ENCODE assay signal across 9 cellular contexts in genomic region chr16:30787613-30788378, GRCh38. TPM values are rescaled to one million over a fixed set of nuclear protein-coding genes. Genes with fewer than 3 reads are reported as not detected.
A peak's percentile ranks its signal among the peaks of the same experiment; 100 is the strongest.
DNase-seq lines count a peak whose midpoint lies in the region; TF ChIP-seq lines count a peak whose summit lies in the region.
"Had no signal": no experiment of that assay in that cellular context is flagged by ENCODE, and none has a peak within 500 bp of the region (broad histone marks: within the 10 kb centered on the region; RNA-seq: fewer than 3 reads in every experiment).

No MANE protein-coding gene starts in this region.

- H3K9me3 Mint-ChIP-seq in endodermal cell (no peaks in the 10 kb centered on the region), nephron progenitor cell (no peaks in the 10 kb centered on the region)
- H3K9me3 Mint-ChIP-seq: T-helper 1 cell treated with Interleukin-12 subunit alpha and Interleukin-12 subunit beta and Interleukin-4 antibody, amounts not matched to agents 30 μg/mL and 1 μg/mL, for 36 hours had no signal

- no peaks in the 10 kb centered on the region for H3K79me2 ChIP-seq in OCI-LY3 (ENCODE audit: low read length)

- peaks cover 12% of the 10 kb centered on the region for H3K4me1 Mint-ChIP-seq in endodermal cell
- H3K4me1 Mint-ChIP-seq in nephron progenitor cell = peaks cover 31% of the 10 kb centered on the region

- DNase-seq in BJ (ENCODE audit: low read depth) = no peak
- peak; percentile 36 for DNase-seq in endodermal cell
- DNase-seq in nephron progenitor cell = no peak
- DNase-seq in amniotic stem cell (lab: John Stamatoyannopoulos, UW) = no peak
- no peak for DNase-seq in HT-29 (ENCODE audit: low spot score)
- DNase-seq in NAMALWA (ENCODE audit: low spot score) = no peak
- no peak for DNase-seq in GOT3 (lab: John Stamatoyannopoulos, UW)

- CTCF ChIA-PET in BJ (lab: Yijun Ruan, JAX) = interaction anchor here (1.2 to 4.1 kb wide), 3 partner anchors 10 to 26 kb away, joined by 4 to 21 read pairs (median 4); no protein-coding TSS in a partner anchor

- H3K27me3 Mint-ChIP-seq in endodermal cell (ENCODE audit: insufficient read depth) = peaks cover 21% of the 10 kb centered on the region
- H3K27me3 Mint-ChIP-seq in nephron progenitor cell (ENCODE audit: low read depth, poor library complexity) = peaks cover 25% of the 10 kb centered on the region

- H3K36me3 ChIP-seq in BJ (ENCODE audit: control insufficient read depth, insufficient read depth, low read length) (peaks cover 12% of the 10 kb centered on the region), OCI-LY3 (replicated peaks; ENCODE audit: low read depth, low read length) (no peaks in the 10 kb centered on the region), endodermal cell (ENCODE audit: control insufficient read depth, insufficient read depth, low read length) (peaks cover 21% of the 10 kb centered on the region)

- no peaks in the 10 kb centered on the region for H3K4me1 ChIP-seq in OCI-LY3 (ENCODE audit: low read length)
- H3K4me1 ChIP-seq in endodermal cell (ENCODE audit: control insufficient read depth, insufficient read depth, low read length) = no peaks in the 10 kb centered on the region

- no peaks in the 10 kb centered on the region for H3K27me3 ChIP-seq in BJ (ENCODE audit: control insufficient read depth, insufficient read depth, low read length)
- H3K27me3 ChIP-seq in OCI-LY3 (ENCODE audit: low read depth, low read length) = no peaks in the 10 kb centered on the region
- no peaks in the 10 kb centered on the region for H3K27me3 ChIP-seq in endodermal cell (ENCODE audit: control insufficient read depth, insufficient read depth, low read length, poor library complexity, severe bottlenecking)

- H3K27ac Mint-ChIP-seq in endodermal cell (peak overlapping the region; percentile 93), nephron progenitor cell (no peak overlapping the region)
- H3K27ac Mint-ChIP-seq: T-helper 1 cell treated with Interleukin-12 subunit alpha and Interleukin-12 subunit beta and Interleukin-4 antibody, amounts not matched to agents 30 μg/mL and 1 μg/mL, for 36 hours had no signal

- H3K4me3 ChIP-seq in BJ (ENCODE audit: low read depth, low read length) (peak overlapping the region; percentile 63), OCI-LY3 (ENCODE audit: low read length) (no peak overlapping the region), endodermal cell (ENCODE audit: low read length) (peak overlapping the region; percentile 87)

- H3K4me2 ChIP-seq in OCI-LY3 (ENCODE audit: low read length) = no peak overlapping the region

- POLR2A ChIA-PET in BJ (lab: Charles Lee) = interaction anchor here (1.0 to 1.1 kb wide), 2 partner anchors 18 to 19 kb away, joined by 7 to 8 read pairs; no protein-coding TSS in a partner anchor

- H3K9me3 ChIP-seq in OCI-LY3 (ENCODE audit: insufficient read depth, low read length) (no peaks in the 10 kb centered on the region), endodermal cell (ENCODE audit: control insufficient read depth, low read length) (no peaks in the 10 kb centered on the region)

- TF ChIP-seq CTCF in BJ (IDR thresholded peaks at IDR 0.05; ENCODE audit: insufficient read depth, low read depth, low read length) (no peak), OCI-LY3 (IDR thresholded peaks at IDR 0.05; ENCODE audit: low read depth, low read length) (no peak), endodermal cell (conservative IDR thresholded peaks at IDR 0.05) (no peak), nephron progenitor cell (IDR thresholded peaks at IDR 0.05) (no peak)

- WGBS in endodermal cell (ENCODE audit: insufficient coverage in 1 of 2, insufficient read length in 1 of 2), 2 experiments = 56 to 70% methylated on average over 7 to 11 of the region's 11 CpGs

- peak overlapping the region; percentile 80 for H3K4me3 Mint-ChIP-seq in endodermal cell
- H3K4me3 Mint-ChIP-seq in nephron progenitor cell = peak overlapping the region; percentile 91

- H4K20me1 ChIP-seq in OCI-LY3 (ENCODE audit: insufficient read depth, low read length) = no peaks in the 10 kb centered on the region

- H3K36me3 Mint-ChIP-seq in endodermal cell (ENCODE audit: low read depth) (peaks cover 16% of the 10 kb centered on the region), nephron progenitor cell (ENCODE audit: low read depth) (peaks cover 8% of the 10 kb centered on the region)

- H3K9ac ChIP-seq in OCI-LY3 (ENCODE audit: low read length) (no peak overlapping the region), endodermal cell (ENCODE audit: extremely low read depth, low read length, poor library complexity, severe bottlenecking) (peak overlapping the region; percentile 86)

- H2AFZ ChIP-seq in OCI-LY3 (ENCODE audit: low read depth, low read length) = 0 out of 2 replicates have a peak overlapping the region, but pooled peaks have one; percentile 46

- H3K27ac ChIP-seq in OCI-LY3 (ENCODE audit: low read length) = no peak overlapping the region
- no peak overlapping the region for H3K27ac ChIP-seq in endodermal cell (ENCODE audit: low read depth, low read length)

RNA-seq across cellular contexts. Expression of gene ZNF629, which starts 0.8 kb away (rescaled TPM):
- 4.6 and 6.0 TPM in 2 replicates for polyA plus RNA-seq in BJ (2011; rRNA removed)
- polyA minus RNA-seq in BJ (2011; rRNA and poly(A)+ RNA removed) = 6.1 and 8.0 TPM in 2 replicates
- 10 to 100 TPM; 31.8 to 33.3 TPM for total RNA-seq in endodermal cell
- polyA plus RNA-seq in endodermal cell (2013, experiment 1 of 2) = 24.3 TPM
- 24.7 TPM for polyA plus RNA-seq in endodermal cell (2013, experiment 2 of 2)
- total RNA-seq in HT-29 (2014; rRNA removed; shearing (Covaris generic)) = 19.8 and 21.3 TPM in 2 replicates

RNA-seq across cellular contexts. Expression of gene RNF40, which starts 25.7 kb away (rescaled TPM):
- 64.7 and 82.4 TPM in 2 replicates for polyA plus RNA-seq in BJ (2011; rRNA removed)
- 54.9 and 73.4 TPM in 2 replicates for polyA minus RNA-seq in BJ (2011; rRNA and poly(A)+ RNA removed)
- total RNA-seq in endodermal cell = 10 to 100 TPM; 88.4 to 95.8 TPM
- 89.1 TPM for polyA plus RNA-seq in endodermal cell (2013, experiment 1 of 2)
- polyA plus RNA-seq in endodermal cell (2013, experiment 2 of 2) = 85.4 TPM
- total RNA-seq in HT-29 (2014; rRNA removed; shearing (Covaris generic)) = 99.7 and 109 TPM in 2 replicates

RNA-seq across cellular contexts. Expression of gene CFAP119, which starts 25.9 kb away (rescaled TPM):
- polyA plus RNA-seq in BJ (2011; rRNA removed) = 4.7 and 5.0 TPM in 2 replicates
- 2.9 and 3.9 TPM in 2 replicates for polyA minus RNA-seq in BJ (2011; rRNA and poly(A)+ RNA removed)
- total RNA-seq in endodermal cell = 10 to 100 TPM in 1 of 2 donors, 1 to 10 TPM in 1; 6.9 to 12.6 TPM
- polyA plus RNA-seq in endodermal cell (2013, experiment 1 of 2) = 8.2 TPM
- 9.1 TPM for polyA plus RNA-seq in endodermal cell (2013, experiment 2 of 2)
- total RNA-seq in HT-29 (2014; rRNA removed; shearing (Covaris generic)) = 13.5 and 23.4 TPM in 2 replicates

RNA-seq across cellular contexts. Expression of gene PHKG2, which starts 39.6 kb away (rescaled TPM):
- polyA plus RNA-seq in BJ (2011; rRNA removed) = 24.9 and 32.4 TPM in 2 replicates
- 12.2 and 20.6 TPM in 2 replicates for polyA minus RNA-seq in BJ (2011; rRNA and poly(A)+ RNA removed)
- 10 to 100 TPM; 49.8 to 54.8 TPM for total RNA-seq in endodermal cell
- 33.9 TPM for polyA plus RNA-seq in endodermal cell (2013, experiment 1 of 2)
- 33.8 TPM for polyA plus RNA-seq in endodermal cell (2013, experiment 2 of 2)
- total RNA-seq in HT-29 (2014; rRNA removed; shearing (Covaris generic)) = 58.3 and 69.5 TPM in 2 replicates
